15 cellular contexts compared by ENCODE assay signal in the genomic region with DNA sequence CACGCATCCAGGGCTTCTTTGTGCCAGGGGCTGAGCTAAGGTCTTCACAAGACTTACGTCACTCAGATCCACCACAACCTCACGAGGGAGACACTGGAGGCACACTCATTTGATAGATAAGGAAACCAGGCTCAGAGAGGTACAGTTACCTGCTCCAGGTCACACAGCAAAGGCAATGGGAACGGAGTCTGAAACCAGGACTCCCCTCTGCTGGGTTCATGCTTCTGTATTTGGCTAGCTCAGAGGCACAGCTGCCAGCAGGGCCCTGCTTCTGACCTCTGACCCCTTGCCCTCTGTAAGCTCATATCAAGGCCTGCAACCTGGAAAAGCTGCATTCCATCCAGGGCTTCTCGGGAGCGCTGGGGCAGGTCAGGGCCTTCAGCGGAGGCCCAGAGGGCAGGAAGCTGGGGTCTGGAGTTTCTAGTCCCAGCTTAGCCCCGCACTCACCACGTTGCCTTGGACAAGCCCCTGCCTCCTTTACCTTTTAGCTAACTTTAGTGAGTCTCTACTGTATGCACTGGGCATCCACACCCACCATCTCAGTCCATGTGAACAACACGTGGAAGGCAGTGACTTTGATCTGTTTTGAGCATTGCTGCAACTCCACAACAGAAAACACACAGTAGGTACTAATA. TPM values are rescaled to one million over a fixed set of nuclear protein-coding genes. Genes with fewer than 3 reads are reported as not detected.
DNase-seq lines count a peak whose midpoint lies in the region; ATAC-seq and TF ChIP-seq lines count a peak whose summit lies in the region.
"Had no signal": no experiment of that assay in that cellular context is flagged by ENCODE, and none has a peak within 500 bp of the region (broad histone marks: within the 10 kb centered on the region; RNA-seq: fewer than 3 reads in every experiment).

No MANE protein-coding gene starts in this region.

- TF ChIP-seq POLR2A in esophagus muscularis mucosa (IDR thresholded peaks at IDR 0.05; ENCODE audit: low read depth) = no peak

- peak overlapping the region; percentile 93 for H3K27ac Mint-ChIP-seq in neural crest cell (ENCODE audit: unreplicated experiment)
- peak overlapping the region; percentile 28 for H3K27ac Mint-ChIP-seq in type B pancreatic cell
- H3K27ac Mint-ChIP-seq: immature natural killer cell; stimulated activated memory B cell treated with anti-CD40 and anti-IgM and Interleukin-4, amounts not matched to agents 10 μg/mL and 1 μg/mL and 100 μg/mL, for 72 hours had no signal

- TF ChIP-seq CTCF in esophagus muscularis mucosa (IDR thresholded peaks at IDR 0.05) = no peak
- no peak for TF ChIP-seq CTCF in neural crest cell (conservative IDR thresholded peaks at IDR 0.05)
- TF ChIP-seq CTCF in type B pancreatic cell (conservative IDR thresholded peaks at IDR 0.05) = no peak

- peak overlapping the region; percentile 93 to 99 (median 98) for H3K27ac ChIP-seq in esophagus muscularis mucosa (replicated peaks in 1 of 4)
- H3K27ac ChIP-seq: brain microvascular endothelial cell, neutrophil had no signal

- H3K9me3 Mint-ChIP-seq in neural crest cell = no peaks in the 10 kb centered on the region
- H3K9me3 Mint-ChIP-seq in type B pancreatic cell = no peaks in the 10 kb centered on the region
- H3K9me3 Mint-ChIP-seq: immature natural killer cell; stimulated activated memory B cell treated with anti-CD40 and anti-IgM and Interleukin-4, amounts not matched to agents 10 μg/mL and 1 μg/mL and 100 μg/mL, for 72 hours had no signal

- ATAC-seq in GM21786 (IDR thresholded peaks at IDR 0.05; ENCODE audit: unreplicated experiment) = no peak
- ATAC-seq: stimulated activated memory B cell treated with anti-CD40 and anti-IgM and Interleukin-4, amounts not matched to agents 10 μg/mL and 1 μg/mL and 100 μg/mL, for 72 hours had no signal

- H3K9ac ChIP-seq in adipocyte (ENCODE audit: low read length) = peak overlapping the region; percentile 85

- H3K27me3 ChIP-seq in adipocyte (replicated peaks; ENCODE audit: control insufficient read depth, insufficient read depth, low read length) (no peaks in the 10 kb centered on the region), esophagus muscularis mucosa (no peaks in the 10 kb centered on the region)
- H3K27me3 ChIP-seq: brain microvascular endothelial cell, neutrophil had no signal

- DNase-seq in adipocyte (ENCODE audit: low read depth) (no peak), esophagus muscularis mucosa (ENCODE audit: extremely low spot score) (no peak), neural crest cell (ENCODE audit: low read depth, low spot score) (no peak), type B pancreatic cell (ENCODE audit: extremely low spot score, unreplicated experiment) (no peak), ACHN (no peak), RKO (ENCODE audit: low spot score) (no peak)
- DNase-seq: brain microvascular endothelial cell; GOT3; immature natural killer cell; NCI-H446; SHP77; stimulated activated CD4-positive, alpha-beta T cell treated with anti-CD3 and anti-CD28 coated beads, Interleukin-2, amount 100 ng/mL, for 24 hours had no signal

- H3K4me3 ChIP-seq in adipocyte (ENCODE audit: low read length) (no peak overlapping the region), esophagus muscularis mucosa (no peak overlapping the region)

- in situ Hi-C loops in ACHN (cut with HindIII; ENCODE audit: low pct_ligation_motif_present, low pct_unique_long_range_greater_than_20kb, low sequenced_read_pairs) = no loop called here

- intact Hi-C loops in esophagus muscularis mucosa (cut with DNase I) = loop anchor here (5.0 kb wide), 1 partner anchor 35 kb away; a partner anchor contains a TSS

- no peak overlapping the region for H3K4me3 Mint-ChIP-seq in neural crest cell
- H3K4me3 Mint-ChIP-seq in type B pancreatic cell = no peak overlapping the region
- H3K4me3 Mint-ChIP-seq: immature natural killer cell; stimulated activated memory B cell treated with anti-CD40 and anti-IgM and Interleukin-4, amounts not matched to agents 10 μg/mL and 1 μg/mL and 100 μg/mL, for 72 hours had no signal

- TF ChIP-seq EP300 in esophagus muscularis mucosa (IDR thresholded peaks at IDR 0.05) = no peak

- no peaks in the 10 kb centered on the region for H3K27me3 Mint-ChIP-seq in neural crest cell (ENCODE audit: low read depth)
- H3K27me3 Mint-ChIP-seq in type B pancreatic cell = no peaks in the 10 kb centered on the region

- H3K4me1 Mint-ChIP-seq in neural crest cell (peaks cover 53% of the 10 kb centered on the region), type B pancreatic cell (ENCODE audit: unreplicated experiment) (peaks cover 46% of the 10 kb centered on the region)
- H3K4me1 Mint-ChIP-seq: immature natural killer cell had no signal

- H3K36me3 ChIP-seq in adipocyte (ENCODE audit: control insufficient read depth, insufficient read depth, low read length, severe bottlenecking) = peaks cover 34% of the 10 kb centered on the region
- peaks cover 0 to 28% (median 5%) of the 10 kb centered on the region in 4 donors for H3K36me3 ChIP-seq in esophagus muscularis mucosa
- H3K36me3 ChIP-seq: brain microvascular endothelial cell, neutrophil had no signal

- H3K9me3 ChIP-seq in adipocyte (ENCODE audit: control insufficient read depth, low read length) = no peaks in the 10 kb centered on the region
- no peaks in the 10 kb centered on the region for H3K9me3 ChIP-seq in esophagus muscularis mucosa
- H3K9me3 ChIP-seq: neutrophil had no signal

- 41% methylated on average over 7 of the region's 10 CpGs for WGBS in esophagus muscularis mucosa

- peaks cover 97% of the 10 kb centered on the region for H3K4me1 ChIP-seq in adipocyte (ENCODE audit: control insufficient read depth, insufficient read depth, low read length)
- H3K4me1 ChIP-seq in esophagus muscularis mucosa = peaks cover 100% of the 10 kb centered on the region in 4 donors

- H3K36me3 Mint-ChIP-seq in neural crest cell (ENCODE audit: low read depth) = no peaks in the 10 kb centered on the region
- no peaks in the 10 kb centered on the region for H3K36me3 Mint-ChIP-seq in type B pancreatic cell
- H3K36me3 Mint-ChIP-seq: immature natural killer cell; stimulated activated memory B cell treated with anti-CD40 and anti-IgM and Interleukin-4, amounts not matched to agents 10 μg/mL and 1 μg/mL and 100 μg/mL, for 72 hours had no signal

RNA-seq across cellular contexts. Expression of a gene that starts 34.6 kb away (rescaled TPM):
- total RNA-seq in esophagus muscularis mucosa (1,000 to 10,000 TPM in 1 of 4 donors, 100 to 1,000 TPM in 3; 414 to 1,199 (median 595) TPM), neural crest cell (101 and 103 TPM in 2 replicates), type B pancreatic cell (ENCODE audit: low replicate concordance) (124 and 130 TPM in 2 replicates)
